18 cellular contexts compared by ENCODE assay signal in genomic region chr9:129324808-129325491, GRCh38.
"Had no signal": no experiment of that assay in that cellular context is flagged by ENCODE, and none has a peak within 500 bp of the region (broad histone marks: within the 10 kb centered on the region; RNA-seq: fewer than 3 reads in every experiment).

No MANE protein-coding gene starts in this region.

- H3K4me1 ChIP-seq: foreskin keratinocyte had no signal

- H3K4me3 ChIP-seq: prostate gland, smooth muscle cell, suprapubic skin had no signal

- ATAC-seq: activated naive CD4-positive, alpha-beta T cell treated with anti-CD3 and anti-CD28 coated beads, Interleukin-2, amount 50 U/mL, for 72 hours; foreskin keratinocyte; right cardiac atrium had no signal

- H3K27ac ChIP-seq: brain microvascular endothelial cell, foreskin keratinocyte, suprapubic skin, WERI-Rb-1 had no signal

- H3K36me3 Mint-ChIP-seq: activated naive CD4-positive, alpha-beta T cell treated with anti-CD3 and anti-CD28 coated beads, Interleukin-2, amount 50 U/mL, for 72 hours had no signal

- H3K27me3 Mint-ChIP-seq: activated T-cell treated with anti-CD3 and anti-CD28 coated beads, Interleukin-2, amount 50 U/mL, for 24 hours; dendritic cell treated with granulocyte-macrophage colony-stimulating factor and Interleukin-4, amounts not matched to agents 40 ng/mL and 50 ng/mL, for 4 days; stimulated activated naive CD8-positive, alpha-beta T cell treated with anti-CD3 and anti-CD28 coated beads, Interleukin-15, Interleukin-2, amounts not matched to agents 100 ng/mL and 50 ng/mL, for 24 hours had no signal

- H3K9me3 Mint-ChIP-seq: activated CD4-positive, alpha-beta memory T cell treated with anti-CD3 and anti-CD28 coated beads, Interleukin-2, amount 10 ng/mL, durations not matched to agents 7 days and 5 days; activated naive CD4-positive, alpha-beta T cell treated with anti-CD3 and anti-CD28 coated beads, Interleukin-2, amount 50 U/mL, for 72 hours; activated T-cell treated with anti-CD3 and anti-CD28 coated beads, Interleukin-2, amount 50 U/mL, for 24 hours; dendritic cell treated with granulocyte-macrophage colony-stimulating factor and Interleukin-4, amounts not matched to agents 40 ng/mL and 50 ng/mL, for 4 days; nephron progenitor cell; stimulated activated naive CD8-positive, alpha-beta T cell treated with anti-CD3 and anti-CD28 coated beads, Interleukin-15, Interleukin-2, amounts not matched to agents 100 ng/mL and 50 ng/mL, for 24 hours; T-helper 1 cell treated with Interleukin-12 subunit alpha and Interleukin-12 subunit beta and Interleukin-4 antibody, amounts not matched to agents 30 μg/mL and 1 μg/mL, for 36 hours had no signal

- H3K36me3 ChIP-seq: brain microvascular endothelial cell, prostate gland, suprapubic skin, WERI-Rb-1 had no signal

- H3K9me3 ChIP-seq: prostate gland, suprapubic skin had no signal

- DNase-seq: activated CD4-positive, alpha-beta memory T cell treated with anti-CD3 and anti-CD28 coated beads, Interleukin-2, amount 10 ng/mL, durations not matched to agents 7 days and 5 days; activated effector memory CD4-positive, alpha-beta T cell treated with Interleukin-2 at 50 U/mL for 16 hours; activated T-cell treated with anti-CD3 and anti-CD28 coated beads, Interleukin-2, amount 50 U/mL, for 24 hours; amygdala; brain microvascular endothelial cell; cerebellar nuclear complex; effector memory CD4-positive, alpha-beta T cell; foreskin keratinocyte; nephron progenitor cell; right cardiac atrium; WERI-Rb-1 had no signal

- H3K27me3 ChIP-seq: brain microvascular endothelial cell, foreskin keratinocyte, suprapubic skin had no signal

- H3K4me2 ChIP-seq: smooth muscle cell had no signal

- H3K27ac Mint-ChIP-seq: activated CD4-positive, alpha-beta memory T cell treated with anti-CD3 and anti-CD28 coated beads, Interleukin-2, amount 10 ng/mL, durations not matched to agents 7 days and 5 days; activated naive CD4-positive, alpha-beta T cell treated with anti-CD3 and anti-CD28 coated beads, Interleukin-2, amount 50 U/mL, for 72 hours; activated T-cell treated with anti-CD3 and anti-CD28 coated beads, Interleukin-2, amount 50 U/mL, for 24 hours; dendritic cell treated with granulocyte-macrophage colony-stimulating factor and Interleukin-4, amounts not matched to agents 40 ng/mL and 50 ng/mL, for 4 days; stimulated activated naive CD8-positive, alpha-beta T cell treated with anti-CD3 and anti-CD28 coated beads, Interleukin-15, Interleukin-2, amounts not matched to agents 100 ng/mL and 50 ng/mL, for 24 hours; T-helper 1 cell treated with Interleukin-12 subunit alpha and Interleukin-12 subunit beta and Interleukin-4 antibody, amounts not matched to agents 30 μg/mL and 1 μg/mL, for 36 hours had no signal

- H3K4me3 Mint-ChIP-seq: activated CD4-positive, alpha-beta memory T cell treated with anti-CD3 and anti-CD28 coated beads, Interleukin-2, amount 10 ng/mL, durations not matched to agents 7 days and 5 days; activated T-cell treated with anti-CD3 and anti-CD28 coated beads, Interleukin-2, amount 50 U/mL, for 24 hours; dendritic cell treated with granulocyte-macrophage colony-stimulating factor and Interleukin-4, amounts not matched to agents 40 ng/mL and 50 ng/mL, for 4 days; nephron progenitor cell; stimulated activated naive CD8-positive, alpha-beta T cell treated with anti-CD3 and anti-CD28 coated beads, Interleukin-15, Interleukin-2, amounts not matched to agents 100 ng/mL and 50 ng/mL, for 24 hours; T-helper 1 cell treated with Interleukin-12 subunit alpha and Interleukin-12 subunit beta and Interleukin-4 antibody, amounts not matched to agents 30 μg/mL and 1 μg/mL, for 36 hours had no signal
